Comparison of ENCODE assay signal across 13 cellular contexts in genomic region chr4:15077969-15078368, GRCh38.
DNase-seq lines count a peak whose midpoint lies in the region; ATAC-seq, FAIRE-seq and TF ChIP-seq lines count a peak whose summit lies in the region.
"Had no signal": no experiment of that assay in that cellular context is flagged by ENCODE, and none has a peak within 500 bp of the region (broad histone marks: within the 10 kb centered on the region; RNA-seq: fewer than 3 reads in every experiment).

No MANE protein-coding gene starts in this region.

- intact Hi-C loops in right lobe of liver (cut with DNase I): no loop called here

- no peak overlapping the region for H3K27ac Mint-ChIP-seq in activated T-cell treated with anti-CD3 and anti-CD28 coated beads, Interleukin-2, amount 50 U/mL, for 72 hours
- H3K27ac Mint-ChIP-seq: activated B cell treated with CpG ODN at 0.5 μM for 24 hours; activated naive CD4-positive, alpha-beta T cell treated with anti-CD3 and anti-CD28 coated beads, Interleukin-2, amount 50 U/mL, for 24 hours had no signal

- H3K9me3 Mint-ChIP-seq in activated T-cell treated with anti-CD3 and anti-CD28 coated beads, Interleukin-2, amount 50 U/mL, for 72 hours: peaks cover 6 to 7% of the 10 kb centered on the region in 2 donors

- no peak overlapping the region for H3K4me3 ChIP-seq in AG10803 (ENCODE audit: low read length)
- H3K4me3 ChIP-seq in bronchial epithelial cell (ENCODE audit: low read depth, low read length): no peak overlapping the region
- peak overlapping the region in 1 of 3 donors; percentile 17 for H3K4me3 ChIP-seq in right lobe of liver
- H3K4me3 ChIP-seq: MG63 had no signal

- H3K4me3 Mint-ChIP-seq in activated T-cell treated with anti-CD3 and anti-CD28 coated beads, Interleukin-2, amount 50 U/mL, for 72 hours: no peak overlapping the region
- H3K4me3 Mint-ChIP-seq: activated B cell treated with CpG ODN at 0.5 μM for 24 hours; activated naive CD4-positive, alpha-beta T cell treated with anti-CD3 and anti-CD28 coated beads, Interleukin-2, amount 50 U/mL, for 24 hours; neural crest cell had no signal

- no peaks in the 10 kb centered on the region for H3K36me3 ChIP-seq in bronchial epithelial cell (ENCODE audit: control insufficient read depth, insufficient read depth, low read length)
- H3K36me3 ChIP-seq in right lobe of liver: no peaks in the 10 kb centered on the region
- H3K36me3 ChIP-seq: MG63 had no signal

- H3K27me3 Mint-ChIP-seq in activated T-cell treated with anti-CD3 and anti-CD28 coated beads, Interleukin-2, amount 50 U/mL, for 72 hours (ENCODE audit: low read depth): peaks cover 10% of the 10 kb centered on the region

- peak overlapping the region in 2 of 3 donors; percentile 59 to 64 for H3K27ac ChIP-seq in right lobe of liver

- H3K36me3 Mint-ChIP-seq in activated T-cell treated with anti-CD3 and anti-CD28 coated beads, Interleukin-2, amount 50 U/mL, for 72 hours (ENCODE audit: insufficient read depth in 2 of 2): peaks cover 0 to 8% of the 10 kb centered on the region in 2 donors

- DNase-seq in AG10803 (ENCODE audit: low read depth) (peak; percentile 30), MV-4-11 (lab: John Stamatoyannopoulos, UW) (peak; percentile 64), bronchial epithelial cell (ENCODE audit: low read depth) (peak; percentile 85), right lobe of liver (no peak), NCI-H345 (lab: John Stamatoyannopoulos, UW) (no peak)
- no peak for DNase-seq in activated T-cell treated with anti-CD3 and anti-CD28 coated beads, Interleukin-2, amount 50 U/mL, for 72 hours
- DNase-seq: activated B cell treated with CpG ODN at 0.5 μM for 24 hours, MG63, OCI-M1 had no signal

- 13% methylated on average over 2 of the region's 2 CpGs for WGBS in right lobe of liver (ENCODE audit: insufficient coverage, low coverage, low lambda C conversion rate, missing lambda C conversion rate)

- TF ChIP-seq CTCF in AG10803 (conservative IDR thresholded peaks at IDR 0.05; ENCODE audit: low read length) (no peak), bronchial epithelial cell (IDR thresholded peaks at IDR 0.05; ENCODE audit: insufficient read depth, low read length, severe bottlenecking) (no peak), right lobe of liver (IDR thresholded peaks at IDR 0.05) (no peak)

- no peaks in the 10 kb centered on the region for H3K9me3 ChIP-seq in right lobe of liver
- H3K9me3 ChIP-seq: MG63 had no signal

- ATAC-seq in right lobe of liver: peak; percentile 79 to 88 (median 86)
- ATAC-seq in GM21528 (IDR thresholded peaks at IDR 0.05; ENCODE audit: low FRiP score, unreplicated experiment): no peak
- no peak for ATAC-seq in activated T-cell treated with anti-CD3 and anti-CD28 coated beads, Interleukin-2, amount 50 U/mL, for 72 hours (replicated peaks in 1 of 2)
- no peak for ATAC-seq in GM18498 (IDR thresholded peaks at IDR 0.05; ENCODE audit: unreplicated experiment)

- TF ChIP-seq POLR2A in right lobe of liver (IDR thresholded peaks at IDR 0.05): no peak

- H3K27me3 ChIP-seq in bronchial epithelial cell (ENCODE audit: control insufficient read depth, insufficient read depth, low read length): no peaks in the 10 kb centered on the region
- no peaks in the 10 kb centered on the region for H3K27me3 ChIP-seq in right lobe of liver
- H3K27me3 ChIP-seq: MG63 had no signal

- no peak for FAIRE-seq in bronchial epithelial cell (lab: Jason Lieb, UNC)

- peaks cover 0 to 14% (median 0%) of the 10 kb centered on the region in 4 donors for H3K4me1 ChIP-seq in right lobe of liver

- no peaks in the 10 kb centered on the region for H3K4me1 Mint-ChIP-seq in activated T-cell treated with anti-CD3 and anti-CD28 coated beads, Interleukin-2, amount 50 U/mL, for 72 hours (ENCODE audit: low read depth)
- H3K4me1 Mint-ChIP-seq: activated B cell treated with CpG ODN at 0.5 μM for 24 hours; activated naive CD4-positive, alpha-beta T cell treated with anti-CD3 and anti-CD28 coated beads, Interleukin-2, amount 50 U/mL, for 24 hours; neural crest cell had no signal

Comparison
In these comparisons a context has a peak if more than half of its experiments do, and no peak if none do; other contexts are left out.
1. DNase-seq: peak in AG10803 (single experiment), MV-4-11 (single experiment) and bronchial epithelial cell (single experiment); none in right lobe of liver (0 of 3), NCI-H345 (single experiment) and activated T-cell treated with anti-CD3 and anti-CD28 coated beads, Interleukin-2, amount 50 U/mL, for 72 hours (0 of 2).
2. ATAC-seq: peak in right lobe of liver (4 of 4); none in GM21528 (single experiment), activated T-cell treated with anti-CD3 and anti-CD28 coated beads, Interleukin-2, amount 50 U/mL, for 72 hours (0 of 2) and GM18498 (single experiment).